23 cellular contexts compared by ENCODE assay signal in genomic region chr4:28176942-28177341, GRCh38.
"Had no signal": no experiment of that assay in that cellular context is flagged by ENCODE, and none has a peak within 500 bp of the region (broad histone marks: within the 10 kb centered on the region; RNA-seq: fewer than 3 reads in every experiment).

No MANE protein-coding gene starts in this region.

- H3K9me3 Mint-ChIP-seq: activated CD4-positive, alpha-beta T cell treated with anti-CD3 and anti-CD28 coated beads, Interleukin-2, amount 10 ng/mL, durations not matched to agents 7 days and 5 days; nephron had no signal

- H3K27me3 ChIP-seq: gastroesophageal sphincter, neutrophil, ovary, tibial nerve had no signal

- H3K27me3 Mint-ChIP-seq: activated CD4-positive, alpha-beta T cell treated with anti-CD3 and anti-CD28 coated beads, Interleukin-2, amount 10 ng/mL, durations not matched to agents 7 days and 5 days; activated CD8-positive, alpha-beta memory T cell treated with anti-CD3 and anti-CD28 coated beads, Interleukin-2, amount 10 ng/mL, durations not matched to agents 7 days and 5 days; activated CD8-positive, alpha-beta T cell treated with anti-CD3 and anti-CD28 coated beads for 36 hours; activated naive CD4-positive, alpha-beta T cell treated with anti-CD3 and anti-CD28 coated beads, Interleukin-2, amount 10 ng/mL, durations not matched to agents 7 days and 5 days had no signal

- H3K36me3 ChIP-seq: gastroesophageal sphincter, neutrophil, ovary, prostate gland, tibial nerve, WERI-Rb-1 had no signal

- H3K4me3 ChIP-seq: coronary artery, gastroesophageal sphincter, ovary, prostate gland, tibial nerve had no signal

- H3K4me1 Mint-ChIP-seq: activated CD4-positive, alpha-beta T cell treated with anti-CD3 and anti-CD28 coated beads, Interleukin-2, amount 10 ng/mL, durations not matched to agents 7 days and 5 days; activated CD8-positive, alpha-beta memory T cell treated with anti-CD3 and anti-CD28 coated beads, Interleukin-2, amount 10 ng/mL, durations not matched to agents 7 days and 5 days; activated naive CD4-positive, alpha-beta T cell treated with anti-CD3 and anti-CD28 coated beads, Interleukin-2, amount 10 ng/mL, durations not matched to agents 7 days and 5 days; nephron had no signal

- H3K27ac Mint-ChIP-seq: activated CD4-positive, alpha-beta T cell treated with anti-CD3 and anti-CD28 coated beads, Interleukin-2, amount 10 ng/mL, durations not matched to agents 7 days and 5 days; activated CD8-positive, alpha-beta memory T cell treated with anti-CD3 and anti-CD28 coated beads, Interleukin-2, amount 10 ng/mL, durations not matched to agents 7 days and 5 days; activated CD8-positive, alpha-beta T cell treated with anti-CD3 and anti-CD28 coated beads for 36 hours; activated naive CD4-positive, alpha-beta T cell treated with anti-CD3 and anti-CD28 coated beads, Interleukin-2, amount 10 ng/mL, durations not matched to agents 7 days and 5 days; nephron had no signal

- DNase-seq: activated CD4-positive, alpha-beta T cell treated with anti-CD3 and anti-CD28 coated beads, Interleukin-2, amount 10 ng/mL, durations not matched to agents 7 days and 5 days; activated CD4-positive, CD25-positive, alpha-beta regulatory T cell treated with anti-CD3 and anti-CD28 coated beads, Interleukin-2, amount 50 U/mL, for 72 hours; activated CD8-positive, alpha-beta memory T cell treated with anti-CD3 and anti-CD28 coated beads, Interleukin-2, amount 10 ng/mL, durations not matched to agents 7 days and 5 days; activated CD8-positive, alpha-beta T cell treated with anti-CD3 and anti-CD28 coated beads for 36 hours; activated effector memory CD4-positive, alpha-beta T cell treated with anti-CD3 and anti-CD28 coated beads, Interleukin-2, amount 50 U/mL, for 16 hours; activated naive CD4-positive, alpha-beta T cell treated with anti-CD3 and anti-CD28 coated beads, Interleukin-2, amount 10 ng/mL, durations not matched to agents 7 days and 5 days; activated T-cell treated with anti-CD3 and anti-CD28 coated beads for 4 hours; amygdala; cerebellar nuclear complex; head of caudate nucleus; hypothalamus; left ventricle myocardium superior; ovary; stimulated activated CD4-positive, alpha-beta T cell treated with anti-CD3 and anti-CD28 coated beads, Interleukin-12 subunit alpha, Interleukin-12 subunit beta, amount 100 ng/mL, for 4 hours; stimulated activated CD4-positive, alpha-beta T cell treated with anti-CD3 and anti-CD28 coated beads, Interleukin-4, amount 100 ng/mL, for 4 hours; stimulated activated naive CD8-positive, alpha-beta T cell treated with anti-CD3 and anti-CD28 coated beads, Interleukin-15, Interleukin-2, amounts not matched to agents 100 U/mL and 50 U/mL, for 24 hours; WERI-Rb-1 had no signal

- H3K4me1 ChIP-seq: gastroesophageal sphincter, prostate gland, tibial nerve had no signal

- H3K36me3 Mint-ChIP-seq: activated CD8-positive, alpha-beta memory T cell treated with anti-CD3 and anti-CD28 coated beads, Interleukin-2, amount 10 ng/mL, durations not matched to agents 7 days and 5 days; activated naive CD4-positive, alpha-beta T cell treated with anti-CD3 and anti-CD28 coated beads, Interleukin-2, amount 10 ng/mL, durations not matched to agents 7 days and 5 days had no signal

- H3K4me3 Mint-ChIP-seq: activated CD4-positive, alpha-beta T cell treated with anti-CD3 and anti-CD28 coated beads, Interleukin-2, amount 10 ng/mL, durations not matched to agents 7 days and 5 days; activated CD8-positive, alpha-beta memory T cell treated with anti-CD3 and anti-CD28 coated beads, Interleukin-2, amount 10 ng/mL, durations not matched to agents 7 days and 5 days; activated CD8-positive, alpha-beta T cell treated with anti-CD3 and anti-CD28 coated beads for 36 hours; activated naive CD4-positive, alpha-beta T cell treated with anti-CD3 and anti-CD28 coated beads, Interleukin-2, amount 10 ng/mL, durations not matched to agents 7 days and 5 days; nephron had no signal

- ATAC-seq: activated CD8-positive, alpha-beta memory T cell treated with anti-CD3 and anti-CD28 coated beads, Interleukin-2, amount 10 ng/mL, durations not matched to agents 7 days and 5 days; activated CD8-positive, alpha-beta T cell treated with anti-CD3 and anti-CD28 coated beads for 36 hours; gastroesophageal sphincter; left ventricle myocardium superior; stimulated activated naive CD8-positive, alpha-beta T cell treated with anti-CD3 and anti-CD28 coated beads, Interleukin-15, Interleukin-2, amounts not matched to agents 100 U/mL and 50 U/mL, for 24 hours had no signal

- H3K27ac ChIP-seq: coronary artery, gastroesophageal sphincter, neutrophil, ovary, prostate gland, tibial nerve, WERI-Rb-1 had no signal

- H3K9me3 ChIP-seq: gastroesophageal sphincter, neutrophil, ovary, prostate gland, tibial nerve had no signal
